Comparison of ENCODE assay signal across 12 cellular contexts in the genomic region with DNA sequence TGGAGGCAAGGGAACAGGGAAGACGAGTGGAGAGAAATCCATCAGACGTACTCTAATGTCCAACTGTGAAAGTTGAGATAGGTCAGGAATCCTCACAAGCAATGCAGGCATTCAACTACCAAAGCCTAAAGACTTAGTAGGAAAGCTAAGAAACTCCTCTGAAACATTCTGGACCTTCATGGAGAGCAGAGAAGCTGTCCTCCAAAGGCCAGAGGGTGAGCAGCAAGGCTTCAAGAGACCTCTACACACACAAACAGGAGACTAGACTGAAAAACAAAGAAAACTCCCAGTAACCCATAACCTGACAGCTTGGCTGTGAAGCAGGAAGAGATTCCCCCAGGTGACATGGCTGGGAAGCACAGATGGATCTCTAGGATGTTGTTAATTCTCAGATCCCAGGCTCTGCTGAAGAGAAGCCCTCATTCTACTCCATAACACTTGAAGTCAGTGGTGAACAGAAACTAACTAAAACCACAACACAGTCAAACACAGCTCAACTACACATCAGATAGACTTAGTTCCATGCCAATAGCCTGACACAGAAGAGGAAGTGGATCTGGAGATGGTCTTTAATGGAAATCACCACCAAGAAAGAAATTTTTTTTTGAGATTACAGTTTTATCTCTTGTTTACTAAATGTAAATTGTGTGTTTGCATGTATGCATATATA. TPM values are rescaled to one million over a fixed set of nuclear protein-coding genes. Genes with fewer than 3 reads are reported as not detected.
DNase-seq lines count a peak whose midpoint lies in the region; ATAC-seq and TF ChIP-seq lines count a peak whose summit lies in the region.
"Had no signal": no experiment of that assay in that cellular context is flagged by ENCODE, and none has a peak within 500 bp of the region (broad histone marks: within the 10 kb centered on the region; RNA-seq: fewer than 3 reads in every experiment).

No MANE protein-coding gene starts in this region.

- H3K9me3 ChIP-seq in gastroesophageal sphincter, result no peaks in the 10 kb centered on the region

- H3K27ac Mint-ChIP-seq in CD14-positive monocyte, result peak overlapping the region in 6 of 7 donors; percentile 68 to 82 (median 76)
- H3K27ac Mint-ChIP-seq: stimulated activated naive CD8-positive, alpha-beta T cell treated with anti-CD3 and anti-CD28 coated beads, Interleukin-15, Interleukin-2, amounts not matched to agents 100 ng/mL and 50 ng/mL, for 24 hours had no signal

- H3K27me3 Mint-ChIP-seq in CD14-positive monocyte (ENCODE audit: low read depth in 3 of 3), result no peaks in the 10 kb centered on the region

- 67% methylated on average over 1 to 2 of the region's 2 CpGs for WGBS in gastroesophageal sphincter (ENCODE audit: low coverage in 1 of 2), 2 donors

- no peak for TF ChIP-seq POLR2A in gastroesophageal sphincter (IDR thresholded peaks at IDR 0.05)

- H3K36me3 ChIP-seq in gastroesophageal sphincter, result no peaks in the 10 kb centered on the region

- H3K4me3 Mint-ChIP-seq in CD14-positive monocyte, result peak overlapping the region; percentile 54 to 61
- H3K4me3 Mint-ChIP-seq: stimulated activated naive CD8-positive, alpha-beta T cell treated with anti-CD3 and anti-CD28 coated beads, Interleukin-15, Interleukin-2, amounts not matched to agents 100 ng/mL and 50 ng/mL, for 24 hours had no signal

- H3K4me1 Mint-ChIP-seq in CD14-positive monocyte, result peaks cover 86% of the 10 kb centered on the region

- no peak for TF ChIP-seq EP300 in gastroesophageal sphincter (IDR thresholded peaks at IDR 0.05)

- no peak overlapping the region for H3K4me3 ChIP-seq in gastroesophageal sphincter

- no peak overlapping the region for H3K27ac ChIP-seq in gastroesophageal sphincter

- intact Hi-C loops in CD14-positive monocyte (cut with micrococcal nuclease), result no loop called here

- peaks cover 3 to 6% of the 10 kb centered on the region in 2 donors for H3K36me3 Mint-ChIP-seq in CD14-positive monocyte

- DNase-seq in CD14-positive monocyte (ENCODE audit: low spot score) (no peak), NOMO-1 treated with DMSO at 0.1 percent for 48 hours (lab: John Stamatoyannopoulos, UW; ENCODE audit: unreplicated experiment) (peak; percentile 81), GOT3 (lab: John Stamatoyannopoulos, UW) (no peak), KG1 (lab: John Stamatoyannopoulos, UW) (no peak), DMS 273 (lab: John Stamatoyannopoulos, UW; ENCODE audit: unreplicated experiment) (no peak)
- DNase-seq: activated gamma-delta T cell treated with Interleukin-2 at 50 U/mL for 16 hours, NCI-H1105, SW 1271 had no signal

- no peak for TF ChIP-seq CTCF in CD14-positive monocyte (IDR thresholded peaks at IDR 0.05)
- no peak for TF ChIP-seq CTCF in gastroesophageal sphincter (IDR thresholded peaks at IDR 0.05)

- H3K4me1 ChIP-seq in gastroesophageal sphincter, result no peaks in the 10 kb centered on the region

- H3K27me3 ChIP-seq in gastroesophageal sphincter, result no peaks in the 10 kb centered on the region

- peaks cover 0 to 8% (median 0%) of the 10 kb centered on the region in 7 donors for H3K9me3 Mint-ChIP-seq in CD14-positive monocyte
- H3K9me3 Mint-ChIP-seq: stimulated activated naive CD8-positive, alpha-beta T cell treated with anti-CD3 and anti-CD28 coated beads, Interleukin-15, Interleukin-2, amounts not matched to agents 100 ng/mL and 50 ng/mL, for 24 hours had no signal

- peak; percentile 98 for ATAC-seq in GM19395 (IDR thresholded peaks at IDR 0.05; ENCODE audit: unreplicated experiment)
- ATAC-seq in HG03025 (IDR thresholded peaks at IDR 0.05; ENCODE audit: low FRiP score, unreplicated experiment), result peak; percentile 87
- ATAC-seq in gastroesophageal sphincter, result no peak

RNA-seq across cellular contexts. Expression of gene LYZ, which starts 23.2 kb away (rescaled TPM):
- polyA plus RNA-seq in CD14-positive monocyte, result over 10,000 TPM; 13,865 to 46,644 TPM
- total RNA-seq in gastroesophageal sphincter, result 10 to 100 TPM in 3 of 4 donors, 1 to 10 TPM in 1; 7.6 to 74.3 (median 32.6) TPM

RNA-seq across cellular contexts. Expression of gene YEATS4, which starts 34.6 kb away (rescaled TPM):
- polyA plus RNA-seq in CD14-positive monocyte, result 10 to 100 TPM; 16.0 to 20.9 TPM
- 10 to 100 TPM in 3 of 4 donors, 1 to 10 TPM in 1; 9.6 to 48.7 (median 16.6) TPM for total RNA-seq in gastroesophageal sphincter
